ENCODE assay signal across 8 cellular contexts in genomic region chr17:69581061-69581955, GRCh38.
A peak's percentile ranks its signal among the peaks of the same experiment; 100 is the strongest.
DNase-seq lines count a peak whose midpoint lies in the region; ATAC-seq and FAIRE-seq lines count a peak whose summit lies in the region.

No MANE protein-coding gene starts in this region.

- FAIRE-seq in GM18507 (lab: Jason Lieb, UNC), result peak; percentile 85

- ATAC-seq in GM21717 (IDR thresholded peaks at IDR 0.05; ENCODE audit: unreplicated experiment), result peak; percentile 77

- DNase-seq in GM18507 (ENCODE audit: extremely low spot score, insufficient read length, low read depth), result peak; percentile 9
- peak; percentile 84 for DNase-seq in M059J (ENCODE audit: low read depth)
- peak; percentile 57 for DNase-seq in glomerular endothelial cell (ENCODE audit: extremely low read depth, low read depth, low spot score)
- DNase-seq in DMS79 treated with DMSO at 0.1 percent for 48 hours (lab: John Stamatoyannopoulos, UW), result no peak
- DNase-seq in DMS114 treated with DMSO at 0.1 percent for 48 hours (lab: John Stamatoyannopoulos, UW; ENCODE audit: unreplicated experiment), result no peak
- no peak for DNase-seq in KG1 (lab: John Stamatoyannopoulos, UW)
- no peak for DNase-seq in posterior vena cava (ENCODE audit: low spot score)

- intact Hi-C loops in posterior vena cava (cut with DNase I), result no loop called here

Comparison
In these comparisons a context has a peak if more than half of its experiments do, and no peak if none do; other contexts are left out.
1. DNase-seq: peak in GM18507 (single experiment), M059J (single experiment) and glomerular endothelial cell (single experiment); none in DMS79 treated with DMSO at 0.1 percent for 48 hours (single experiment), DMS114 treated with DMSO at 0.1 percent for 48 hours (single experiment), KG1 (single experiment) and posterior vena cava (single experiment).